Comparison of ENCODE assay signal across 11 cellular contexts in the genomic region with DNA sequence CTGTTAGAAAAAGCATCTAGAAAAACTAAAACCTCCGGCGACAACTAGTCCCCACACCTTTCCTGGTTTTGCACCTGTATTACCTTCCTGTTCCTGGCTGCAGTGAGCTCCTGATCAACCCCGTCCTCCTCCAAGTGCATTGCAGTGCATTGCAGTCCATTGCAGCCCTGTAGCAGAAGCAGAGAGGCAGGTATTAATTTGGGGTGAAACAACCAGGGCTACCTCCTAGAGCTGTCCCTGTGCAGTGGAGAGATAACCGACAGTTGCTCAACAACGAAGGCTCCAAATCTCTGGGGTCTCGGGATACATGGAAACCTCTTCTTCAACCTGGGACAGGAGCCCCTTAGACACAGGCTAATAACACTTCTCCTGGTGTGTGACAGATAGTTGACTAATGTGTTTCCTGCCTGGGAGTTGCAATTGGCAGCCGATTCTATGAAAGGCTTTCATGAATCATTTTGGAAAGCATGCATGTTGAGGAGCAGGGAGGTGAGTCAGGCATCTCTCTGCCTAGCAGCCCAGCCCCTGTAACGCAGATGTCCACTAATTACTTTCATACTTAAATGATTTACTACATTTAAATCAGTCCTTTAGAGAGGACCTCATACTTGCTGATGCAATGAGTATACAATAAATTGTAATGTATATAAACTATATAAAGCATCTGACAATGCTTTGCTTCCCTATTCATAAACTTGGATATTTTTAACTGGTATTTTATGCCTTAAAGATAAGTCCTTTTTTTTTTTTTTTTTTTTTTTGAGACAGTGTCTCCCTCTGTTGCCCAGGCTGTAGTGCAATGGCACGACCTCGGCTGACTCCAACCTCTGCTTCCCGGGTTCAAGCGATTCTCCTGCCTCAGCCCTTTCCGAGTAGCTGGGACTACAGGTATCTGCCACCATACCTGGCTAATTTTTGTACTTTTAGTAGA. TPM values are rescaled to one million over a fixed set of nuclear protein-coding genes. Genes with fewer than 3 reads are reported as not detected.
DNase-seq lines count a peak whose midpoint lies in the region; ATAC-seq and TF ChIP-seq lines count a peak whose summit lies in the region.
"Had no signal": no experiment of that assay in that cellular context is flagged by ENCODE, and none has a peak within 500 bp of the region (broad histone marks: within the 10 kb centered on the region; RNA-seq: fewer than 3 reads in every experiment).

No MANE protein-coding gene starts in this region.

- no peak overlapping the region for H2BK15ac ChIP-seq in mesenchymal stem cell (ENCODE audit: low read depth, poor library complexity, severe bottlenecking)

- H3K4me3 ChIP-seq in mesenchymal stem cell (ENCODE audit: insufficient read depth in 1 of 2, low read depth in 1 of 2, low read length in 2 of 2) (peak overlapping the region in 1 of 2 experiments; percentile 39), right lobe of liver (no peak overlapping the region)
- H3K4me3 ChIP-seq: HAP-1 had no signal

- no peak for TF ChIP-seq POLR2A in right lobe of liver (IDR thresholded peaks at IDR 0.05)

- H2BK12ac ChIP-seq in mesenchymal stem cell (ENCODE audit: low read length in 2 of 2), result no peak overlapping the region

- DNase-seq in COR-L47 (lab: John Stamatoyannopoulos, UW), result peak; percentile 45
- DNase-seq in LHCN-M2 (ENCODE audit: low read depth), result peak; percentile 87
- peak; percentile 92 for DNase-seq in astrocyte of the hippocampus (ENCODE audit: low read depth, low spot score)
- peak; percentile 74 for DNase-seq in mesenchymal stem cell
- DNase-seq in mucosa of gallbladder (ENCODE audit: low spot score), result no peak
- no peak for DNase-seq in inferior parietal cortex (ENCODE audit: extremely low spot score)
- DNase-seq in right lobe of liver, result no peak
- DNase-seq: activated CD4-positive, CD25-positive, alpha-beta regulatory T cell had no signal

- no peak overlapping the region for H2BK120ac ChIP-seq in mesenchymal stem cell (ENCODE audit: low read depth, low read length)

- H2BK5ac ChIP-seq in mesenchymal stem cell (ENCODE audit: low read depth, low read length, poor library complexity, severe bottlenecking), result no peak overlapping the region

- no peak overlapping the region for H4K8ac ChIP-seq in mesenchymal stem cell (ENCODE audit: low read length)

- H3K79me1 ChIP-seq in mesenchymal stem cell (replicated peaks; ENCODE audit: low read length, poor library complexity, severe bottlenecking), result no peaks in the 10 kb centered on the region

- H3K27ac ChIP-seq in mesenchymal stem cell (ENCODE audit: low read length, poor library complexity, severe bottlenecking) (peak overlapping the region; percentile 9), right lobe of liver (no peak overlapping the region)

- no peak overlapping the region for H4K91ac ChIP-seq in mesenchymal stem cell (ENCODE audit: low read length)

- WGBS in mesenchymal stem cell, result 55% methylated on average over 12 of the region's 13 CpGs
- 77% methylated on average over 6 of the region's 13 CpGs for WGBS in right lobe of liver (ENCODE audit: insufficient coverage, low coverage, low lambda C conversion rate, missing lambda C conversion rate)

- H3K27me3 ChIP-seq in mesenchymal stem cell (ENCODE audit: control insufficient read depth in 1 of 2, insufficient read depth in 1 of 2, low read length in 2 of 2) (no peaks in the 10 kb centered on the region), right lobe of liver (no peaks in the 10 kb centered on the region)

- H3K14ac ChIP-seq in mesenchymal stem cell (ENCODE audit: low read length in 2 of 2), result no peak overlapping the region

- intact Hi-C loops in right lobe of liver (cut with DNase I), result no loop called here

- H3K36me3 ChIP-seq in mesenchymal stem cell (ENCODE audit: control insufficient read depth in 1 of 2, insufficient read depth in 2 of 2, low read depth in 1 of 2, low read length in 2 of 2) (no peaks in the 10 kb centered on the region), right lobe of liver (no peaks in the 10 kb centered on the region)
- H3K36me3 ChIP-seq: HAP-1 had no signal

- H2AFZ ChIP-seq in mesenchymal stem cell (ENCODE audit: low read depth, low read length), result no peak overlapping the region

- H3K4me1 ChIP-seq in mesenchymal stem cell (ENCODE audit: control insufficient read depth, insufficient read depth, low read depth, low read length) (peaks cover 5% of the 10 kb centered on the region), right lobe of liver (no peaks in the 10 kb centered on the region)

- no peak overlapping the region for H3K18ac ChIP-seq in mesenchymal stem cell (ENCODE audit: low read depth in 1 of 2, low read length in 2 of 2)

- H3K4ac ChIP-seq in mesenchymal stem cell (ENCODE audit: low read depth in 1 of 2, low read length in 2 of 2), result no peak overlapping the region

- peak overlapping the region; percentile 34 for H3K4me2 ChIP-seq in mesenchymal stem cell (ENCODE audit: low read length, poor library complexity, severe bottlenecking)

- H3K9ac ChIP-seq in mesenchymal stem cell (ENCODE audit: low read length), result no peak overlapping the region

- ATAC-seq in GM21381 (IDR thresholded peaks at IDR 0.05; ENCODE audit: unreplicated experiment) (no peak), right lobe of liver (no peak)
- ATAC-seq: left lobe of liver had no signal

- H2AK5ac ChIP-seq in mesenchymal stem cell (ENCODE audit: low read length, severe bottlenecking), result no peak overlapping the region

- no peak for TF ChIP-seq CTCF in right lobe of liver (IDR thresholded peaks at IDR 0.05)

- H3K9me3 ChIP-seq in mesenchymal stem cell (ENCODE audit: control insufficient read depth, low read length) (no peaks in the 10 kb centered on the region), right lobe of liver (no peaks in the 10 kb centered on the region)
- H3K9me3 ChIP-seq: HAP-1 had no signal

- H3K23ac ChIP-seq in mesenchymal stem cell (ENCODE audit: low read length in 2 of 2), result no peak overlapping the region

RNA-seq across cellular contexts. Expression of gene PRR15, which starts 59.0 kb away (rescaled TPM):
- not detected in 2 replicates for total RNA-seq in LHCN-M2 (2014; rRNA removed)
- polyA plus RNA-seq in LHCN-M2 (2012), result 0.17 TPM
- 0.10 TPM for polyA plus RNA-seq in mesenchymal stem cell (2013, experiment 1 of 2)
- 0.10 TPM for polyA plus RNA-seq in mesenchymal stem cell (2013, experiment 2 of 2)
- total RNA-seq in mucosa of gallbladder, result 46.1 TPM
- total RNA-seq in right lobe of liver, result 1 to 10 TPM in 1 of 6 experiments, under 1 TPM in 2, not detected in 3; 0.18 to 1.3 (median 0.42) TPM
- total RNA-seq: left lobe of liver had no signal

Comparison
In these comparisons a context has a peak if more than half of its experiments do, and no peak if none do; other contexts are left out.
1. DNase-seq: peak in COR-L47 (single experiment), LHCN-M2 (single experiment), astrocyte of the hippocampus (single experiment) and mesenchymal stem cell (single experiment); none in mucosa of gallbladder (single experiment), inferior parietal cortex (single experiment) and right lobe of liver (0 of 3).
2. RNA of gene PRR15, which starts 59.0 kb away (total RNA-seq): 46.1 TPM in mucosa of gallbladder (single experiment); 0.18 to 1.3 TPM in right lobe of liver and not detected in LHCN-M2; every median in the first group is over 10 times any median in the second.